Comparison of ENCODE assay signal across 14 cellular contexts in genomic region chr4:135838889-135839288, GRCh38.
DNase-seq lines count a peak whose midpoint lies in the region; ATAC-seq, FAIRE-seq and TF ChIP-seq lines count a peak whose summit lies in the region.
"Had no signal": no experiment of that assay in that cellular context is flagged by ENCODE, and none has a peak within 500 bp of the region (broad histone marks: within the 10 kb centered on the region; RNA-seq: fewer than 3 reads in every experiment).

No MANE protein-coding gene starts in this region.

- no peak for TF ChIP-seq EP300 in K562 (IDR thresholded peaks at IDR 0.05; ENCODE audit: low read length)

- H3K4me3 ChIP-seq in K562 (no peak overlapping the region), mesendoderm (ENCODE audit: low read length) (no peak overlapping the region)
- H3K4me3 ChIP-seq: right lobe of liver, SK-N-MC had no signal

- TF ChIP-seq POLR2A in K562 (conservative IDR thresholded peaks at IDR 0.05), result no peak

- H2AFZ ChIP-seq in K562 (ENCODE audit: low read depth, low read length), result no peak overlapping the region

- no peak for TF ChIP-seq RAD21 in K562 (CRISPR knock-in tag; conservative IDR thresholded peaks at IDR 0.05 in 1 of 2, IDR thresholded peaks at IDR 0.05 in 1 of 2)

- H3K27me3 ChIP-seq in K562 (ENCODE audit: control insufficient read depth in 2 of 2, insufficient read depth in 2 of 2, low read length in 2 of 2) (no peaks in the 10 kb centered on the region), mesendoderm (ENCODE audit: insufficient read depth, low read length, poor library complexity) (no peaks in the 10 kb centered on the region)
- H3K27me3 ChIP-seq: right lobe of liver had no signal

- no peak overlapping the region for H3K23ac ChIP-seq in mesendoderm (ENCODE audit: low read length)

- DNase-seq in DMS53 treated with DMSO at 0.1 percent for 48 hours (lab: John Stamatoyannopoulos, UW; ENCODE audit: unreplicated experiment), result peak; percentile 90
- DNase-seq in NCI-H146 (lab: John Stamatoyannopoulos, UW), result peak; percentile 60
- no peak for DNase-seq in K562 (ENCODE audit: extremely low read depth in 1 of 4, low spot score in 3 of 4)
- DNase-seq in mesendoderm, result peak; percentile 93
- DNase-seq in NAMALWA (ENCODE audit: low spot score), result no peak
- no peak for DNase-seq in activated effector memory CD4-positive, alpha-beta T cell treated with anti-CD3 and anti-CD28 coated beads, Interleukin-2, amount 50 U/mL, for 16 hours
- DNase-seq: activated naive CD8-positive, alpha-beta T cell treated with anti-CD3 and anti-CD28 coated beads for 36 hours; CD8-positive, alpha-beta memory T cell; left ventricle myocardium superior; NCI-H1436; right lobe of liver had no signal

- no peaks in the 10 kb centered on the region for H3K9me1 ChIP-seq in K562 (ENCODE audit: control insufficient read depth, insufficient read depth, low read length)

- H3K79me2 ChIP-seq in K562 (ENCODE audit: control insufficient read depth, insufficient read depth, low read length), result no peaks in the 10 kb centered on the region
- H3K79me2 ChIP-seq in mesendoderm (ENCODE audit: control insufficient read depth, insufficient read depth, low read length), result no peaks in the 10 kb centered on the region

- no peak overlapping the region for H3K27ac ChIP-seq in K562 (ENCODE audit: extremely low read depth, low read depth, low read length)
- H3K27ac ChIP-seq in mesendoderm (ENCODE audit: low read depth, low read length), result no peak overlapping the region
- H3K27ac ChIP-seq: right lobe of liver, SK-N-MC had no signal

- H2AK5ac ChIP-seq in mesendoderm (ENCODE audit: low read length), result no peak overlapping the region

- no peak for FAIRE-seq in K562 (lab: Jason Lieb, UNC)

- no peak overlapping the region for H2BK15ac ChIP-seq in mesendoderm (replicated peaks; ENCODE audit: low read depth)

- no peaks in the 10 kb centered on the region for H4K20me1 ChIP-seq in K562 (replicated peaks; ENCODE audit: control insufficient read depth, insufficient read depth, low read length)

- H3K4me2 ChIP-seq in K562 (ENCODE audit: insufficient read depth, low read length) (no peak overlapping the region), mesendoderm (ENCODE audit: low read length) (no peak overlapping the region)

- no peaks in the 10 kb centered on the region for H3K36me3 ChIP-seq in K562 (ENCODE audit: control insufficient read depth, insufficient read depth, low read length)
- no peaks in the 10 kb centered on the region for H3K36me3 ChIP-seq in mesendoderm (ENCODE audit: control insufficient read depth, insufficient read depth, low read length)
- H3K36me3 ChIP-seq: right lobe of liver had no signal

- H3K9me3 ChIP-seq in K562 (replicated peaks; ENCODE audit: control insufficient read depth, insufficient read depth, low read depth, low read length), result no peaks in the 10 kb centered on the region
- H3K9me3 ChIP-seq: right lobe of liver had no signal

- no peak overlapping the region for H3K18ac ChIP-seq in mesendoderm (ENCODE audit: low read length)

- POLR2A ChIA-PET in K562 (lab: Yijun Ruan, JAX), result no interaction called here

- H3K9ac ChIP-seq in K562 (ENCODE audit: insufficient read depth in 1 of 2, low read depth in 2 of 2, low read length in 2 of 2) (no peak overlapping the region), mesendoderm (ENCODE audit: low read length) (no peak overlapping the region)

- no peak overlapping the region for H4K5ac ChIP-seq in mesendoderm (ENCODE audit: low read length)

- H2BK120ac ChIP-seq in mesendoderm (ENCODE audit: low read depth, low read length), result no peak overlapping the region

- H2BK5ac ChIP-seq in mesendoderm (ENCODE audit: low read length), result no peak overlapping the region

- TF ChIP-seq CTCF in K562 (IDR thresholded peaks at IDR 0.05 in 2 of 3, conservative IDR thresholded peaks at IDR 0.05 in 1 of 3; ENCODE audit: insufficient read depth in 2 of 3, low read depth in 1 of 3, low read length in 3 of 3), result no peak

- H3K4me1 ChIP-seq in K562 (replicated peaks in 1 of 2; ENCODE audit: control insufficient read depth in 2 of 2, insufficient read depth in 2 of 2, low read length in 2 of 2) (no peaks in the 10 kb centered on the region), mesendoderm (ENCODE audit: control insufficient read depth, low read depth, low read length) (no peaks in the 10 kb centered on the region)
- H3K4me1 ChIP-seq: right lobe of liver had no signal

- no TSS peak for BruUV-seq in K562 (replicated peaks; lab: Mats Ljungman, UMichigan)

- CTCF ChIA-PET in K562 (lab: Yijun Ruan, JAX; ENCODE audit: low intra/inter-chr PET ratio), result no interaction called here

- ATAC-seq in K562, result no peak
- ATAC-seq in GM21528 (IDR thresholded peaks at IDR 0.05; ENCODE audit: low FRiP score, unreplicated experiment), result no peak
- no peak for ATAC-seq in GM19324 (IDR thresholded peaks at IDR 0.05; ENCODE audit: low FRiP score, unreplicated experiment)
- ATAC-seq: left ventricle myocardium superior, right lobe of liver had no signal

- no peak overlapping the region for H4K8ac ChIP-seq in mesendoderm (ENCODE audit: low read depth, low read length)

- H3K79me1 ChIP-seq in mesendoderm (ENCODE audit: low read length), result no peaks in the 10 kb centered on the region

- 0% methylated on average over 1 of the region's 1 CpG for WGBS in K562 (ENCODE audit: insufficient coverage, low coverage, missing lambda C conversion rate)
- WGBS in mesendoderm (ENCODE audit: extremely low coverage, insufficient coverage, low lambda C conversion rate), result no CpG with 5 or more reads among the region's 1 CpG

- no peak overlapping the region for H3K4ac ChIP-seq in mesendoderm (ENCODE audit: low read depth, low read length)

- H3K56ac ChIP-seq in mesendoderm (ENCODE audit: low read length), result no peak overlapping the region

- in situ Hi-C loops in K562 (cut with MboI), result no loop called here

- intact Hi-C loops in K562 (cut with micrococcal nuclease), result no loop called here

TF ChIP-seq in K562, 482 proteins besides CTCF, POLR2A, EP300 and RAD21:
- peak; percentile 47 for TF ChIP-seq RFX1 (IDR thresholded peaks at IDR 0.05)
- no peak for TF ChIP-seq ZNF592 (IDR thresholded peaks at IDR 0.05)
- TF ChIP-seq MCM7 (IDR thresholded peaks at IDR 0.05), result no peak

Comparison
In these comparisons a context has a peak if more than half of its experiments do, and no peak if none do; other contexts are left out.
1. DNase-seq: peak in DMS53 treated with DMSO at 0.1 percent for 48 hours (single experiment), NCI-H146 (single experiment) and mesendoderm (single experiment); none in K562 (0 of 4), NAMALWA (single experiment) and activated effector memory CD4-positive, alpha-beta T cell treated with anti-CD3 and anti-CD28 coated beads, Interleukin-2, amount 50 U/mL, for 16 hours (single experiment).